In genomic region chr6:17311595-17312311, GRCh38 we compare ENCODE assay signal across 14 cellular contexts. TPM values are rescaled to one million over a fixed set of nuclear protein-coding genes. Genes with fewer than 3 reads are reported as not detected.
A peak's percentile ranks its signal among the peaks of the same experiment; 100 is the strongest.
DNase-seq lines count a peak whose midpoint lies in the region; ATAC-seq and TF ChIP-seq lines count a peak whose summit lies in the region.
"Had no signal": no experiment of that assay in that cellular context is flagged by ENCODE, and none has a peak within 500 bp of the region (broad histone marks: within the 10 kb centered on the region; RNA-seq: fewer than 3 reads in every experiment).

No MANE protein-coding gene starts in this region.

- H3K4me1 Mint-ChIP-seq in WTC11 = peaks cover 7% of the 10 kb centered on the region; the same call in 1 of the 2 replicates
- no peaks in the 10 kb centered on the region for H3K4me1 Mint-ChIP-seq in stimulated activated effector memory CD8-positive, alpha-beta T cell treated with anti-CD3 and anti-CD28 coated beads, Interleukin-12 subunit alpha, Interleukin-12 subunit beta, amount 100 ng/mL, for 72 hours
- H3K4me1 Mint-ChIP-seq: activated CD4-positive, alpha-beta T cell treated with anti-CD3 and anti-CD28 coated beads for 36 hours had no signal

- H3K36me3 Mint-ChIP-seq in WTC11 = no peaks in the 10 kb centered on the region
- no peaks in the 10 kb centered on the region for H3K36me3 Mint-ChIP-seq in stimulated activated effector memory CD8-positive, alpha-beta T cell treated with anti-CD3 and anti-CD28 coated beads, Interleukin-12 subunit alpha, Interleukin-12 subunit beta, amount 100 ng/mL, for 72 hours

- 0 out of 2 replicates have a peak, but pooled peaks have one; percentile 38 for ATAC-seq in WTC11
- peak; percentile 77 to 93 (median 92) for ATAC-seq in heart left ventricle
- ATAC-seq in stimulated activated effector memory CD8-positive, alpha-beta T cell treated with anti-CD3 and anti-CD28 coated beads, Interleukin-12 subunit alpha, Interleukin-12 subunit beta, amount 100 ng/mL, for 72 hours = no peak
- no peak for ATAC-seq in GM18907 (IDR thresholded peaks at IDR 0.05; ENCODE audit: unreplicated experiment)
- ATAC-seq: activated CD4-positive, alpha-beta T cell treated with anti-CD3 and anti-CD28 coated beads for 36 hours had no signal

- H3K27me3 ChIP-seq in heart left ventricle = no peaks in the 10 kb centered on the region

- H3K27ac Mint-ChIP-seq in WTC11 = no peak overlapping the region
- H3K27ac Mint-ChIP-seq in stimulated activated effector memory CD8-positive, alpha-beta T cell treated with anti-CD3 and anti-CD28 coated beads, Interleukin-12 subunit alpha, Interleukin-12 subunit beta, amount 100 ng/mL, for 72 hours = no peak overlapping the region
- H3K27ac Mint-ChIP-seq: activated CD4-positive, alpha-beta T cell treated with anti-CD3 and anti-CD28 coated beads for 36 hours had no signal

- CTCF ChIA-PET in WTC11 (lab: Charles Lee) = interaction anchor here (1.3 kb wide), 1 partner anchor 272 kb away, joined by 6 read pairs; no protein-coding TSS in a partner anchor

- peaks cover 0 to 16% (median 4%) of the 10 kb centered on the region in 12 donors for H3K4me1 ChIP-seq in heart left ventricle

- intact Hi-C loops in heart left ventricle (cut with DNase I) = loop anchor here in 1 of 10 donors (5.0 kb wide), 1 partner anchor 81 kb away; the partner anchor contains the start of gene CAP2

- no peak for TF ChIP-seq CTCF in WTC11 (IDR thresholded peaks at IDR 0.05)
- no peak for TF ChIP-seq CTCF in heart left ventricle (IDR thresholded peaks at IDR 0.05)

- no peak overlapping the region for H3K4me3 Mint-ChIP-seq in WTC11
- no peak overlapping the region for H3K4me3 Mint-ChIP-seq in stimulated activated effector memory CD8-positive, alpha-beta T cell treated with anti-CD3 and anti-CD28 coated beads, Interleukin-12 subunit alpha, Interleukin-12 subunit beta, amount 100 ng/mL, for 72 hours
- H3K4me3 Mint-ChIP-seq: activated CD4-positive, alpha-beta T cell treated with anti-CD3 and anti-CD28 coated beads for 36 hours had no signal

- H3K27me3 Mint-ChIP-seq in WTC11 (ENCODE audit: low read depth) = no peaks in the 10 kb centered on the region

- H3K27ac ChIP-seq in heart left ventricle = peak overlapping the region in 11 of 12 donors; percentile 25 to 83 (median 65)
- H3K27ac ChIP-seq: RWPE1 had no signal

- no peaks in the 10 kb centered on the region for H3K36me3 ChIP-seq in heart left ventricle

- TF ChIP-seq POLR2A in heart left ventricle (IDR thresholded peaks at IDR 0.05) = peak in 1 of 2 donors; percentile 32

- POLR2A ChIA-PET in WTC11 (lab: Charles Lee) = no interaction called here

- peaks cover 0 to 5% (median 0%) of the 10 kb centered on the region in 12 donors for H3K9me3 ChIP-seq in heart left ventricle

- WGBS in heart left ventricle, 4 donors = 43 to 56% (median 50%) methylated on average over 6 to 12 of the region's 12 CpGs

- H3K4me3 ChIP-seq in heart left ventricle = peak overlapping the region in 3 of 12 donors; percentile 1 to 30 (median 8)

- DNase-seq in HuH-7.5 (ENCODE audit: low spot score) = peak; percentile 18
- DNase-seq in WTC11 (ENCODE audit: low spot score) = no peak
- DNase-seq in heart left ventricle = peak in 4 of 5 donors; percentile 13 to 61 (median 38)
- peak; percentile 51 for DNase-seq in renal cortical epithelial cell (ENCODE audit: low read depth)
- DNase-seq in stimulated activated effector memory CD8-positive, alpha-beta T cell treated with anti-CD3 and anti-CD28 coated beads, Interleukin-12 subunit alpha, Interleukin-12 subunit beta, amount 100 ng/mL, for 72 hours (ENCODE audit: low spot score in 2 of 2) = no peak
- DNase-seq in SIG-M5 (lab: John Stamatoyannopoulos, UW) = no peak
- no peak for DNase-seq in SKM-1 (lab: John Stamatoyannopoulos, UW; ENCODE audit: unreplicated experiment)
- DNase-seq: activated CD4-positive, alpha-beta T cell treated with anti-CD3 and anti-CD28 coated beads for 36 hours; activated naive CD4-positive, alpha-beta T cell treated with Interleukin-2 at 50 U/mL for 16 hours; EL; GOT3; NCI-H1048 had no signal

- peaks cover 6% of the 10 kb centered on the region; the same call in 1 of the 2 replicates for H3K9me3 Mint-ChIP-seq in WTC11
- H3K9me3 Mint-ChIP-seq in stimulated activated effector memory CD8-positive, alpha-beta T cell treated with anti-CD3 and anti-CD28 coated beads, Interleukin-12 subunit alpha, Interleukin-12 subunit beta, amount 100 ng/mL, for 72 hours = no peaks in the 10 kb centered on the region

TF ChIP-seq in WTC11, 78 proteins besides CTCF, POLR2A, EP300 and RAD21:
- TF ChIP-seq ZNF281 (CRISPR knock-in tag; IDR thresholded peaks at IDR 0.05) (no peak), KAT7 (CRISPR knock-in tag; IDR thresholded peaks at IDR 0.05; ENCODE audit: borderline replicate concordance) (no peak), FOXK1 (CRISPR knock-in tag; IDR thresholded peaks at IDR 0.05) (no peak), ZBTB21 (CRISPR knock-in tag; IDR thresholded peaks at IDR 0.05; ENCODE audit: borderline replicate concordance) (no peak), NFATC4 (CRISPR knock-in tag; IDR thresholded peaks at IDR 0.05) (no peak), MXD4 (CRISPR knock-in tag; IDR thresholded peaks at IDR 0.05; ENCODE audit: borderline replicate concordance) (no peak), GABPB1 (CRISPR knock-in tag; IDR thresholded peaks at IDR 0.05) (peak; percentile 99)
TF ChIP-seq in WTC11: peak in this region for 1.

RNA-seq across cellular contexts. Expression of gene RBM24, which starts 30.6 kb away (rescaled TPM):
- 0.48 to 0.63 TPM (median 0.57 TPM) in 3 replicates for total RNA-seq in WTC11 (2021)
- 100 to 1,000 TPM; 107 to 263 (median 166) TPM for total RNA-seq in heart left ventricle
- 100 to 1,000 TPM; 119 to 127 TPM for polyA plus RNA-seq in heart left ventricle
- total RNA-seq in renal cortical epithelial cell = 2.4 and 3.1 TPM in 2 replicates
- total RNA-seq: activated CD4-positive, alpha-beta T cell treated with anti-CD3 and anti-CD28 coated beads for 36 hours had no signal

Comparison
In these comparisons a context has a peak if more than half of its experiments do, and no peak if none do; other contexts are left out.
1. DNase-seq: peak in HuH-7.5 (single experiment), heart left ventricle (4 of 5) and renal cortical epithelial cell (single experiment); none in WTC11 (single experiment), stimulated activated effector memory CD8-positive, alpha-beta T cell treated with anti-CD3 and anti-CD28 coated beads, Interleukin-12 subunit alpha, Interleukin-12 subunit beta, amount 100 ng/mL, for 72 hours (0 of 2), SIG-M5 (single experiment) and SKM-1 (single experiment).
2. ATAC-seq: peak in WTC11 (single experiment) and heart left ventricle (4 of 4); none in stimulated activated effector memory CD8-positive, alpha-beta T cell treated with anti-CD3 and anti-CD28 coated beads, Interleukin-12 subunit alpha, Interleukin-12 subunit beta, amount 100 ng/mL, for 72 hours (single experiment) and GM18907 (single experiment).
3. RNA of gene RBM24, which starts 30.6 kb away (total RNA-seq): 107 to 263 TPM in heart left ventricle; 2.4 to 3.1 TPM in renal cortical epithelial cell and 0.48 to 0.63 TPM in WTC11; every median in the first group is over 10 times any median in the second.